16 cellular contexts compared by ENCODE assay signal in the genomic region with DNA sequence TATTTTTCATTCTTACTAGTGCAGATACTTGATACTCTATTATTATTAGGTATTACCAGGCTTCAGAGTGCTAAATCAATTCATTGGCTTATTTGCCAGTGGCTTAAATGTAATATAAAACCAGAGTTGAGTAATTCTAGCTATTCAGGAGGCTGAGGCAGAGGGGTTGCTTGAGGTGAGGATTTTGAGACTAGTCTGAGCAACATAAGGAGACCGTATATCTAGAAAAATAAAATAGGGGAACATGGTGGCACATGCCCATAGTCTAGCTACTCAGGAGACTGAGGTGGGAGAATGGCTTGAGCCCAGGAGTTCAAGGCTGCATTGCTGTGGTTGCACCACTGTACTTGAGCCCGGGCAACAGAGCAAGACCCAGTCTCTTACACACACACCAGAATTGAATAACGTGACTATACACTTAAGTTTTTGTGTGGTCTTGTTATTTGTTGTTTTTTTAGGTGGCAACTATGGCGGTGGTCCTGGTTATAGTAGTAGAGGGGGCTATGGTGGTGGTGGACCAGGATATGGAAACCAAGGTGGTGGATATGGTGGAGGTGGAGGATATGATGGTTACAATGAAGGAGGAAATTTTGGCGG. TPM values are rescaled to one million over a fixed set of nuclear protein-coding genes. Genes with fewer than 3 reads are reported as not detected.
DNase-seq lines count a peak whose midpoint lies in the region; ATAC-seq and TF ChIP-seq lines count a peak whose summit lies in the region.
"Had no signal": no experiment of that assay in that cellular context is flagged by ENCODE, and none has a peak within 500 bp of the region (broad histone marks: within the 10 kb centered on the region; RNA-seq: fewer than 3 reads in every experiment).

No MANE protein-coding gene starts in this region.

- peaks cover 3% of the 10 kb centered on the region for H3K27me3 Mint-ChIP-seq in activated naive CD8-positive, alpha-beta T cell treated with anti-CD3 and anti-CD28 coated beads for 36 hours
- H3K27me3 Mint-ChIP-seq in nephron progenitor cell (ENCODE audit: low read depth, poor library complexity), result peaks cover 5% of the 10 kb centered on the region

- no peaks in the 10 kb centered on the region for H3K9me3 Mint-ChIP-seq in activated naive CD8-positive, alpha-beta T cell treated with anti-CD3 and anti-CD28 coated beads for 36 hours
- H3K9me3 Mint-ChIP-seq in nephron progenitor cell, result no peaks in the 10 kb centered on the region

- DNase-seq in DMS53 (lab: John Stamatoyannopoulos, UW) (peak; percentile 21), DMS53 treated with DMSO at 0.1 percent for 48 hours (lab: John Stamatoyannopoulos, UW; ENCODE audit: unreplicated experiment) (no peak), nephron progenitor cell (no peak), C1 segment of cervical spinal cord (lab: John Stamatoyannopoulos, UW) (no peak), ACHN (no peak)
- no peak for DNase-seq in activated naive CD8-positive, alpha-beta T cell treated with anti-CD3 and anti-CD28 coated beads for 36 hours
- DNase-seq: activated CD8-positive, alpha-beta memory T cell treated with anti-CD3 and anti-CD28 coated beads for 24 hours; Caco-2; esophagus squamous epithelium; kidney glomerular epithelial cell; NCI-H2081 treated with DMSO at 0.1 percent for 48 hours; stimulated activated CD4-positive, alpha-beta T cell treated with anti-CD3 and anti-CD28 coated beads, Interleukin-2, amount 100 ng/mL, for 48 hours; upper lobe of right lung had no signal

- TF ChIP-seq CTCF in nephron progenitor cell (IDR thresholded peaks at IDR 0.05) (no peak), gastroesophageal sphincter (IDR thresholded peaks at IDR 0.05) (no peak)

- H3K4me3 ChIP-seq in gastroesophageal sphincter, result no peak overlapping the region
- H3K4me3 ChIP-seq: esophagus squamous epithelium, upper lobe of right lung had no signal

- TF ChIP-seq POLR2A in GM18505 (IDR thresholded peaks at IDR 0.05; ENCODE audit: borderline replicate concordance, extremely low read depth, insufficient read depth, insufficient read length) (peak; percentile 13), gastroesophageal sphincter (IDR thresholded peaks at IDR 0.05) (no peak)

- H3K27ac ChIP-seq in gastroesophageal sphincter, result peak overlapping the region in 1 of 4 donors; percentile 33
- H3K27ac ChIP-seq: 22Rv1, esophagus squamous epithelium, upper lobe of right lung had no signal

- in situ Hi-C loops in ACHN (cut with HindIII; ENCODE audit: low pct_ligation_motif_present, low pct_unique_long_range_greater_than_20kb, low sequenced_read_pairs), result no loop called here

- ATAC-seq in GM18505 (IDR thresholded peaks at IDR 0.05; ENCODE audit: unreplicated experiment), result no peak
- no peak for ATAC-seq in gastroesophageal sphincter
- ATAC-seq: upper lobe of right lung had no signal

- H3K4me1 Mint-ChIP-seq in activated naive CD8-positive, alpha-beta T cell treated with anti-CD3 and anti-CD28 coated beads for 36 hours, result peaks cover 52% of the 10 kb centered on the region
- H3K4me1 Mint-ChIP-seq in nephron progenitor cell, result peaks cover 38% of the 10 kb centered on the region

- peaks cover 24 to 78% (median 25%) of the 10 kb centered on the region in 3 donors for H3K4me1 ChIP-seq in gastroesophageal sphincter

- peak overlapping the region; percentile 81 for H3K27ac Mint-ChIP-seq in activated naive CD8-positive, alpha-beta T cell treated with anti-CD3 and anti-CD28 coated beads for 36 hours
- H3K27ac Mint-ChIP-seq in nephron progenitor cell, result peak overlapping the region; percentile 87

- H3K27me3 ChIP-seq in gastroesophageal sphincter, result no peaks in the 10 kb centered on the region
- H3K27me3 ChIP-seq: esophagus squamous epithelium, upper lobe of right lung had no signal

- no peak for TF ChIP-seq EP300 in gastroesophageal sphincter (IDR thresholded peaks at IDR 0.05)

- peak overlapping the region; percentile 52 for H3K4me3 Mint-ChIP-seq in activated naive CD8-positive, alpha-beta T cell treated with anti-CD3 and anti-CD28 coated beads for 36 hours
- H3K4me3 Mint-ChIP-seq in nephron progenitor cell, result no peak overlapping the region

- 82% methylated on average over 3 to 5 of the region's 5 CpGs for WGBS in gastroesophageal sphincter (ENCODE audit: low coverage in 1 of 2), 2 donors

- no peaks in the 10 kb centered on the region for H3K9me3 ChIP-seq in gastroesophageal sphincter
- H3K9me3 ChIP-seq: Caco-2, esophagus squamous epithelium, upper lobe of right lung had no signal

- H3K36me3 ChIP-seq in gastroesophageal sphincter, result peaks cover 26 to 74% of the 10 kb centered on the region in 2 donors

- peaks cover 77% of the 10 kb centered on the region for H3K36me3 Mint-ChIP-seq in activated naive CD8-positive, alpha-beta T cell treated with anti-CD3 and anti-CD28 coated beads for 36 hours
- peaks cover 76% of the 10 kb centered on the region for H3K36me3 Mint-ChIP-seq in nephron progenitor cell (ENCODE audit: low read depth)

RNA-seq across cellular contexts. Expression of a gene that starts 4.8 kb away (rescaled TPM):
- total RNA-seq in activated naive CD8-positive, alpha-beta T cell treated with anti-CD3 and anti-CD28 coated beads for 36 hours, result 100 to 1,000 TPM; 253 to 254 TPM
- 10 to 100 TPM; 58.4 to 87.8 (median 73.1) TPM for total RNA-seq in gastroesophageal sphincter

RNA-seq across cellular contexts. Expression of a gene that starts 47.2 kb away (rescaled TPM):
- 10 to 100 TPM; 68.3 to 70.3 TPM for total RNA-seq in activated naive CD8-positive, alpha-beta T cell treated with anti-CD3 and anti-CD28 coated beads for 36 hours
- 100 to 1,000 TPM in 1 of 4 donors, 10 to 100 TPM in 3; 55.5 to 111 (median 89.2) TPM for total RNA-seq in gastroesophageal sphincter
